In the genomic region with DNA sequence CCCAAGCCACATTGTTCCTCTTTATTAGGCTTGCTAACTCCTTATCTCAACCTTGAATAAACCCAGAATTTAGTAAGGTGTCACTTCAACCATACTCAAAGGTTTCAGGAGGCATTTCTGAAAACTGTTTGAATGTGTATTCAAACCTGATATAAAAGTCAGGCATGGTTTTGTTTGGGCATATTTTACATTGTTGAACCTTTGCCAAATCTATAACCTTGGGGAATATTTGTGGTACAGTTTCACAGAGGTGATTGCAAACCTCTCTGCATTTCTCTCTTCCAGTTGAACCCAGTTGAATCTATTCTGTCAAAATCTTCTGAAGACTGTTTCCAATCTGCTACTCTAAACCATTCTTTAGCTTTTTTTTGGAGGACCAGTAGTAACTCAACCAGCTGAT, we compare ENCODE assay signal across 29 cellular contexts.
"Had no signal": no experiment of that assay in that cellular context is flagged by ENCODE, and none has a peak within 500 bp of the region (broad histone marks: within the 10 kb centered on the region; RNA-seq: fewer than 3 reads in every experiment).

No MANE protein-coding gene starts in this region.

- H3K4me1 Mint-ChIP-seq: naive B cell; neural crest cell; stimulated activated naive CD8-positive, alpha-beta T cell treated with anti-CD3 and anti-CD28 coated beads, Interleukin-15, amount 100 ng/mL, for 72 hours had no signal

- DNase-seq: dermis blood vessel endothelial cell; effector memory CD4-positive, alpha-beta T cell; foreskin melanocyte; head of caudate nucleus; kidney; mesenchymal stem cell; mucosa of descending colon; naive B cell; pancreas; retina; right lobe of liver; small intestine; stimulated activated CD4-positive, alpha-beta T cell treated with anti-CD3 and anti-CD28 coated beads, Interleukin-12 subunit alpha, Interleukin-12 subunit beta, amount 100 ng/mL, for 4 hours; stimulated activated CD4-positive, alpha-beta T cell treated with anti-CD3 and anti-CD28 coated beads, Interleukin-1b, Interleukin-23, amount 100 ng/mL, for 48 hours; stimulated activated CD4-positive, alpha-beta T cell treated with anti-CD3 and anti-CD28 coated beads, Interleukin-4, amount 100 ng/mL, for 1 hour; stimulated activated CD8-positive, alpha-beta memory T cell treated with anti-CD3 and anti-CD28 coated beads, Interleukin-4, amount 100 ng/mL, for 48 hours; stimulated activated naive CD4-positive, alpha-beta T cell; stimulated activated naive CD8-positive, alpha-beta T cell treated with anti-CD3 and anti-CD28 coated beads, Interleukin-15, amount 100 ng/mL, for 72 hours; transverse colon had no signal

- FAIRE-seq: endothelial cell of umbilical vein, kidney, pancreas, small intestine had no signal

- H3K9me3 ChIP-seq: esophagus muscularis mucosa, neutrophil, pancreas, right lobe of liver, suprapubic skin, transverse colon had no signal

- H3K27ac ChIP-seq: coronary artery, esophagus muscularis mucosa, neutrophil, pancreas, right lobe of liver, suprapubic skin, transverse colon had no signal

- ATAC-seq: left lobe of liver; mucosa of descending colon; natural killer cell treated with Interleukin-12 subunit alpha and Interleukin-12 subunit beta and Interleukin-15 and Interleukin-18, amount 100 ng/mL, for 72 hours; pancreas; right lobe of liver; stimulated activated naive CD8-positive, alpha-beta T cell treated with anti-CD3 and anti-CD28 coated beads, Interleukin-15, amount 100 ng/mL, for 72 hours had no signal

- H3K4me3 Mint-ChIP-seq: mesothelial cell of epicardium; naive B cell; natural killer cell treated with Interleukin-12 subunit alpha and Interleukin-12 subunit beta and Interleukin-15 and Interleukin-18, amount 100 ng/mL, for 72 hours; neural crest cell; stimulated activated naive CD8-positive, alpha-beta T cell treated with anti-CD3 and anti-CD28 coated beads, Interleukin-15, amount 100 ng/mL, for 72 hours had no signal

- H3K36me3 ChIP-seq: esophagus muscularis mucosa, neutrophil, pancreas, right lobe of liver, suprapubic skin, transverse colon had no signal

- H3K36me3 Mint-ChIP-seq: mesothelial cell of epicardium, naive B cell had no signal

- H3K27ac Mint-ChIP-seq: mesothelial cell of epicardium; naive B cell; natural killer cell treated with Interleukin-12 subunit alpha and Interleukin-12 subunit beta and Interleukin-15 and Interleukin-18, amount 100 ng/mL, for 72 hours; stimulated activated naive CD8-positive, alpha-beta T cell treated with anti-CD3 and anti-CD28 coated beads, Interleukin-15, amount 100 ng/mL, for 72 hours had no signal

- H3K27me3 Mint-ChIP-seq: naive B cell; natural killer cell treated with Interleukin-12 subunit alpha and Interleukin-12 subunit beta and Interleukin-15 and Interleukin-18, amount 100 ng/mL, for 72 hours; stimulated activated naive CD8-positive, alpha-beta T cell treated with anti-CD3 and anti-CD28 coated beads, Interleukin-15, amount 100 ng/mL, for 72 hours had no signal

- H3K27me3 ChIP-seq: esophagus muscularis mucosa, neutrophil, pancreas, right lobe of liver, suprapubic skin, transverse colon had no signal

- H3K4me3 ChIP-seq: coronary artery, esophagus muscularis mucosa, lung, mucosa of descending colon, pancreas, right lobe of liver, suprapubic skin, transverse colon had no signal

- H3K4me1 ChIP-seq: esophagus muscularis mucosa, pancreas, right lobe of liver, suprapubic skin, transverse colon had no signal
